Comparison of ENCODE assay signal across 9 cellular contexts in genomic region chr2:175244697-175245096, GRCh38.
"Had no signal": no experiment of that assay in that cellular context is flagged by ENCODE, and none has a peak within 500 bp of the region (broad histone marks: within the 10 kb centered on the region; RNA-seq: fewer than 3 reads in every experiment).

No MANE protein-coding gene starts in this region.

- H3K27ac ChIP-seq: GM23248, KMS-11 had no signal

- FAIRE-seq: H54, HTR-8/SVneo had no signal

- H3K4me3 ChIP-seq: GM23248 had no signal

- H2AFZ ChIP-seq: GM23248 had no signal

- DNase-seq: GM23248, GOT3, H9, HCEC 1CT, Karpas-422, KBM-7 had no signal

- H3K9ac ChIP-seq: GM23248, KMS-11 had no signal

- H3K4me2 ChIP-seq: KMS-11 had no signal
